ENCODE assay signal across 1 cellular context in the genomic region with DNA sequence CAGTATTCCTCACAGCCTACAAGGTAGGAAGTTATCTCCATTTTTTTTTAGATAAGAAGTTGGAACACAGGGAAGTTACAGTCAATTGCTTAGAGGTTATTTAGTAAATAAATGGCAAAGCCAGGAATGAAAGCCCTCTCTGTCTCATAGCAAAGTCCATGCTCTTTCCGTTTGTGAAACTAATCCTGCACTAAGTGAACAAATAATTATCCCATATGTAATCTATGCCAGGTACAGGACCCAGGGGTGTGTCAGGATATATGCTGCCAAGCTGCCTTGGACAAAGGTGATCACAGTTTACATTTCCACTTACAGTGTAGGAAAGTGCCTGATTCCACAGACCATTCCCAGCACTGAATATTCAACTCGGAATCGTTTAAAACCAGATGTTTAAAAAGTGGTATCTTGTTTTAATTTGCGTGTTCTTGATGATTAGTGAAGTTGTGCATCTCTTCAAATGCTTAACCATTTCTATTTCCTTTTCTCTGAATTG.
TF ChIP-seq lines count a peak whose summit lies in the region.

No MANE protein-coding gene starts in this region.

TF ChIP-seq in HepG2, 621 proteins besides CTCF, POLR2A, EP300 and RAD21 (continued from another document and continues in another):
- TF ChIP-seq, protein P1, sequence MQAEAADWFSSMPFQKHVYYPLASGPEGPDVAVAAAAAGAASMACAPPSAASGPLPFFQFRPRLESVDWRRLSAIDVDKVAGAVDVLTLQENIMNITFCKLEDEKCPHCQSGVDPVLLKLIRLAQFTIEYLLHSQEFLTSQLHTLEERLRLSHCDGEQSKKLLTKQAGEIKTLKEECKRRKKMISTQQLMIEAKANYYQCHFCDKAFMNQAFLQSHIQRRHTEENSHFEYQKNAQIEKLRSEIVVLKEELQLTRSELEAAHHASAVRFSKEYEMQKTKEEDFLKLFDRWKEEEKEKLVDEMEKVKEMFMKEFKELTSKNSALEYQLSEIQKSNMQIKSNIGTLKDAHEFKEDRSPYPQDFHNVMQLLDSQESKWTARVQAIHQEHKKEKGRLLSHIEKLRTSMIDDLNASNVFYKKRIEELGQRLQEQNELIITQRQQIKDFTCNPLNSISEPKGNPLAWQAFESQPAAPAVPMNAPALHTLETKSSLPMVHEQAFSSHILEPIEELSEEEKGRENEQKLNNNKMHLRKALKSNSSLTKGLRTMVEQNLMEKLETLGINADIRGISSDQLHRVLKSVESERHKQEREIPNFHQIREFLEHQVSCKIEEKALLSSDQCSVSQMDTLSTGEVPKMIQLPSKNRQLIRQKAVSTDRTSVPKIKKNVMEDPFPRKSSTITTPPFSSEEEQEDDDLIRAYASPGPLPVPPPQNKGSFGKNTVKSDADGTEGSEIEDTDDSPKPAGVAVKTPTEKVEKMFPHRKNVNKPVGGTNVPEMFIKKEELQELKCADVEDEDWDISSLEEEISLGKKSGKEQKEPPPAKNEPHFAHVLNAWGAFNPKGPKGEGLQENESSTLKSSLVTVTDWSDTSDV (CRISPR knock-in tag; IDR thresholded peaks at IDR 0.05): no peak
- TF ChIP-seq SIX4 (CRISPR knock-in tag; IDR thresholded peaks at IDR 0.05) (peak; percentile 54; the same call in 1 of the 2 replicates), ZNF775 (CRISPR knock-in tag; IDR thresholded peaks at IDR 0.05; ENCODE audit: borderline replicate concordance) (peak; percentile 78; the same call in 1 of the 2 replicates), ZMYM4 (CRISPR knock-in tag; IDR thresholded peaks at IDR 0.05) (peak; percentile 77), NFKBIZ (CRISPR knock-in tag; IDR thresholded peaks at IDR 0.05) (peak; percentile 72; the same call in 1 of the 2 replicates), ZNF143 (CRISPR knock-in tag; IDR thresholded peaks at IDR 0.05) (no peak), ZNF670 (CRISPR knock-in tag; IDR thresholded peaks at IDR 0.05; ENCODE audit: borderline replicate concordance) (no peak), WIZ (CRISPR knock-in tag; IDR thresholded peaks at IDR 0.05) (no peak), KLF11 (CRISPR knock-in tag; IDR thresholded peaks at IDR 0.05) (no peak), CC2D1A (CRISPR knock-in tag; IDR thresholded peaks at IDR 0.05) (no peak), ZNF329 (CRISPR knock-in tag; IDR thresholded peaks at IDR 0.05; ENCODE audit: low read depth) (no peak), TRIM24 (CRISPR knock-in tag; IDR thresholded peaks at IDR 0.05) (no peak), ONECUT2 (CRISPR knock-in tag; IDR thresholded peaks at IDR 0.05) (peak; percentile 57), ZFX (CRISPR knock-in tag; IDR thresholded peaks at IDR 0.05; ENCODE audit: low read depth) (0 out of 2 replicates have a peak, but pooled peaks have one; percentile 26), ZNF3 (CRISPR knock-in tag; IDR thresholded peaks at IDR 0.05) (no peak), NFATC3 (CRISPR knock-in tag; IDR thresholded peaks at IDR 0.05) (no peak), TAF15 (IDR thresholded peaks at IDR 0.05; ENCODE audit: low read depth, low read length, poor library complexity, severe bottlenecking) (no peak), SSRP1 (CRISPR knock-in tag; IDR thresholded peaks at IDR 0.05) (no peak; the same call in 1 of the 2 replicates), NFYB (CRISPR knock-in tag; IDR thresholded peaks at IDR 0.05) (no peak), HNRNPL (IDR thresholded peaks at IDR 0.05; ENCODE audit: low read depth, low read length) (peak; percentile 74; the same call in 1 of the 2 replicates), ZC3H4 (CRISPR knock-in tag; IDR thresholded peaks at IDR 0.05; ENCODE audit: borderline replicate concordance) (no peak), AGO1 (IDR thresholded peaks at IDR 0.05; ENCODE audit: low read depth, low read length, poor library complexity, severe bottlenecking) (no peak), SMAD9 (CRISPR knock-in tag; IDR thresholded peaks at IDR 0.05) (no peak), FOXP1 (IDR thresholded peaks at IDR 0.05) (no peak), FOXP1 (CRISPR knock-in tag; IDR thresholded peaks at IDR 0.05) (peak; percentile 89), RBFOX2 (IDR thresholded peaks at IDR 0.05; ENCODE audit: low read depth, low read length) (peak; percentile 67), SMARCE1 (IDR thresholded peaks at IDR 0.05; ENCODE audit: borderline replicate concordance) (no peak), ZFY (CRISPR knock-in tag; IDR thresholded peaks at IDR 0.05) (no peak), GPN1 (CRISPR knock-in tag; IDR thresholded peaks at IDR 0.05; ENCODE audit: borderline replicate concordance) (no peak), ZKSCAN1 (IDR thresholded peaks at IDR 0.05; ENCODE audit: low read length) (no peak), ZMYM3 (CRISPR knock-in tag; IDR thresholded peaks at IDR 0.05) (peak; percentile 34; the same call in 1 of the 2 replicates), RXRA (CRISPR knock-in tag; IDR thresholded peaks at IDR 0.05) (no peak; the same call in 1 of the 2 replicates), ASH2L (IDR thresholded peaks at IDR 0.05; ENCODE audit: insufficient read length, low read depth, low read length) (peak; percentile 61), PLRG1 (conservative IDR thresholded peaks at IDR 0.05) (no peak), ZNF570 (CRISPR knock-in tag; IDR thresholded peaks at IDR 0.05; ENCODE audit: borderline replicate concordance) (no peak), SNAPC2 (CRISPR knock-in tag; IDR thresholded peaks at IDR 0.05) (peak; percentile 19; the same call in 1 of the 2 replicates), HOXD1 (CRISPR knock-in tag; IDR thresholded peaks at IDR 0.05) (no peak), ATAD3A (CRISPR knock-in tag; IDR thresholded peaks at IDR 0.05) (no peak)
- TF ChIP-seq, protein P2, sequence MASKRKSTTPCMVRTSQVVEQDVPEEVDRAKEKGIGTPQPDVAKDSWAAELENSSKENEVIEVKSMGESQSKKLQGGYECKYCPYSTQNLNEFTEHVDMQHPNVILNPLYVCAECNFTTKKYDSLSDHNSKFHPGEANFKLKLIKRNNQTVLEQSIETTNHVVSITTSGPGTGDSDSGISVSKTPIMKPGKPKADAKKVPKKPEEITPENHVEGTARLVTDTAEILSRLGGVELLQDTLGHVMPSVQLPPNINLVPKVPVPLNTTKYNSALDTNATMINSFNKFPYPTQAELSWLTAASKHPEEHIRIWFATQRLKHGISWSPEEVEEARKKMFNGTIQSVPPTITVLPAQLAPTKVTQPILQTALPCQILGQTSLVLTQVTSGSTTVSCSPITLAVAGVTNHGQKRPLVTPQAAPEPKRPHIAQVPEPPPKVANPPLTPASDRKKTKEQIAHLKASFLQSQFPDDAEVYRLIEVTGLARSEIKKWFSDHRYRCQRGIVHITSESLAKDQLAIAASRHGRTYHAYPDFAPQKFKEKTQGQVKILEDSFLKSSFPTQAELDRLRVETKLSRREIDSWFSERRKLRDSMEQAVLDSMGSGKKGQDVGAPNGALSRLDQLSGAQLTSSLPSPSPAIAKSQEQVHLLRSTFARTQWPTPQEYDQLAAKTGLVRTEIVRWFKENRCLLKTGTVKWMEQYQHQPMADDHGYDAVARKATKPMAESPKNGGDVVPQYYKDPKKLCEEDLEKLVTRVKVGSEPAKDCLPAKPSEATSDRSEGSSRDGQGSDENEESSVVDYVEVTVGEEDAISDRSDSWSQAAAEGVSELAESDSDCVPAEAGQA (IDR thresholded peaks at IDR 0.05; ENCODE audit: low read depth): no peak; the same call in 1 of the 2 replicates
- TF ChIP-seq, protein P2 (CRISPR knock-in tag; IDR thresholded peaks at IDR 0.05; ENCODE audit: borderline replicate concordance): no peak
- TF ChIP-seq, protein P3, sequence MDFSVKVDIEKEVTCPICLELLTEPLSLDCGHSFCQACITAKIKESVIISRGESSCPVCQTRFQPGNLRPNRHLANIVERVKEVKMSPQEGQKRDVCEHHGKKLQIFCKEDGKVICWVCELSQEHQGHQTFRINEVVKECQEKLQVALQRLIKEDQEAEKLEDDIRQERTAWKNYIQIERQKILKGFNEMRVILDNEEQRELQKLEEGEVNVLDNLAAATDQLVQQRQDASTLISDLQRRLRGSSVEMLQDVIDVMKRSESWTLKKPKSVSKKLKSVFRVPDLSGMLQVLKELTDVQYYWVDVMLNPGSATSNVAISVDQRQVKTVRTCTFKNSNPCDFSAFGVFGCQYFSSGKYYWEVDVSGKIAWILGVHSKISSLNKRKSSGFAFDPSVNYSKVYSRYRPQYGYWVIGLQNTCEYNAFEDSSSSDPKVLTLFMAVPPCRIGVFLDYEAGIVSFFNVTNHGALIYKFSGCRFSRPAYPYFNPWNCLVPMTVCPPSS (IDR thresholded peaks at IDR 0.05): no peak
- TF ChIP-seq, protein P4, sequence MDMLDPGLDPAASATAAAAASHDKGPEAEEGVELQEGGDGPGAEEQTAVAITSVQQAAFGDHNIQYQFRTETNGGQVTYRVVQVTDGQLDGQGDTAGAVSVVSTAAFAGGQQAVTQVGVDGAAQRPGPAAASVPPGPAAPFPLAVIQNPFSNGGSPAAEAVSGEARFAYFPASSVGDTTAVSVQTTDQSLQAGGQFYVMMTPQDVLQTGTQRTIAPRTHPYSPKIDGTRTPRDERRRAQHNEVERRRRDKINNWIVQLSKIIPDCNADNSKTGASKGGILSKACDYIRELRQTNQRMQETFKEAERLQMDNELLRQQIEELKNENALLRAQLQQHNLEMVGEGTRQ (IDR thresholded peaks at IDR 0.05; ENCODE audit: low read depth, low read length): no peak
- TF ChIP-seq, protein P4 (CRISPR knock-in tag; IDR thresholded peaks at IDR 0.05; ENCODE audit: borderline replicate concordance): no peak
- TF ChIP-seq, protein P5, sequence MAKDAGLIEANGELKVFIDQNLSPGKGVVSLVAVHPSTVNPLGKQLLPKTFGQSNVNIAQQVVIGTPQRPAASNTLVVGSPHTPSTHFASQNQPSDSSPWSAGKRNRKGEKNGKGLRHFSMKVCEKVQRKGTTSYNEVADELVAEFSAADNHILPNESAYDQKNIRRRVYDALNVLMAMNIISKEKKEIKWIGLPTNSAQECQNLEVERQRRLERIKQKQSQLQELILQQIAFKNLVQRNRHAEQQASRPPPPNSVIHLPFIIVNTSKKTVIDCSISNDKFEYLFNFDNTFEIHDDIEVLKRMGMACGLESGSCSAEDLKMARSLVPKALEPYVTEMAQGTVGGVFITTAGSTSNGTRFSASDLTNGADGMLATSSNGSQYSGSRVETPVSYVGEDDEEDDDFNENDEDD (CRISPR knock-in tag; IDR thresholded peaks at IDR 0.05; ENCODE audit: borderline replicate concordance): no peak
- TF ChIP-seq, protein P6, sequence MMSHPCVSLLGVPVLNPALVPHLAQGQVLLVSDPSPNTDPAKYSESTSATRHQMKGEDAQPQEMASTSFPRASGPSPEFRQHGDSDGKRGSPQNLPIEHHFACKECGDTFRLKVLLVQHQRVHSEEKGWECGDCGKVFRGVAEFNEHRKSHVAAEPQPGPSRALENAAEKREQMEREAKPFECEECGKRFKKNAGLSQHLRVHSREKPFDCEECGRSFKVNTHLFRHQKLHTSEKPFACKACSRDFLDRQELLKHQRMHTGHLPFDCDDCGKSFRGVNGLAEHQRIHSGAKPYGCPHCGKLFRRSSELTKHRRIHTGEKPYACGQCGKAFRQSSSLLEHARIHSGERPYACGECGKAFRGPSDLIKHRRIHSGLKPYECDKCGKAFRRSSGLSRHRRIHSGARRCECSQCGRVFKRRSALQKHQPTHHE (CRISPR knock-in tag; IDR thresholded peaks at IDR 0.05; ENCODE audit: borderline replicate concordance): no peak
- TF ChIP-seq, protein P7, sequence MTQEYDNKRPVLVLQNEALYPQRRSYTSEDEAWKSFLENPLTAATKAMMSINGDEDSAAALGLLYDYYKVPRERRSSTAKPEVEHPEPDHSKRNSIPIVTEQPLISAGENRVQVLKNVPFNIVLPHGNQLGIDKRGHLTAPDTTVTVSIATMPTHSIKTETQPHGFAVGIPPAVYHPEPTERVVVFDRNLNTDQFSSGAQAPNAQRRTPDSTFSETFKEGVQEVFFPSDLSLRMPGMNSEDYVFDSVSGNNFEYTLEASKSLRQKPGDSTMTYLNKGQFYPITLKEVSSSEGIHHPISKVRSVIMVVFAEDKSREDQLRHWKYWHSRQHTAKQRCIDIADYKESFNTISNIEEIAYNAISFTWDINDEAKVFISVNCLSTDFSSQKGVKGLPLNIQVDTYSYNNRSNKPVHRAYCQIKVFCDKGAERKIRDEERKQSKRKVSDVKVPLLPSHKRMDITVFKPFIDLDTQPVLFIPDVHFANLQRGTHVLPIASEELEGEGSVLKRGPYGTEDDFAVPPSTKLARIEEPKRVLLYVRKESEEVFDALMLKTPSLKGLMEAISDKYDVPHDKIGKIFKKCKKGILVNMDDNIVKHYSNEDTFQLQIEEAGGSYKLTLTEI (CRISPR knock-in tag; conservative IDR thresholded peaks at IDR 0.05): no peak
- TF ChIP-seq, protein P8, sequence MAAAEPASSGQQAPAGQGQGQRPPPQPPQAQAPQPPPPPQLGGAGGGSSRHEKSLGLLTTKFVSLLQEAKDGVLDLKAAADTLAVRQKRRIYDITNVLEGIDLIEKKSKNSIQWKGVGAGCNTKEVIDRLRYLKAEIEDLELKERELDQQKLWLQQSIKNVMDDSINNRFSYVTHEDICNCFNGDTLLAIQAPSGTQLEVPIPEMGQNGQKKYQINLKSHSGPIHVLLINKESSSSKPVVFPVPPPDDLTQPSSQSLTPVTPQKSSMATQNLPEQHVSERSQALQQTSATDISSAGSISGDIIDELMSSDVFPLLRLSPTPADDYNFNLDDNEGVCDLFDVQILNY (CRISPR knock-in tag; conservative IDR thresholded peaks at IDR 0.05): no peak
- TF ChIP-seq, protein P9, sequence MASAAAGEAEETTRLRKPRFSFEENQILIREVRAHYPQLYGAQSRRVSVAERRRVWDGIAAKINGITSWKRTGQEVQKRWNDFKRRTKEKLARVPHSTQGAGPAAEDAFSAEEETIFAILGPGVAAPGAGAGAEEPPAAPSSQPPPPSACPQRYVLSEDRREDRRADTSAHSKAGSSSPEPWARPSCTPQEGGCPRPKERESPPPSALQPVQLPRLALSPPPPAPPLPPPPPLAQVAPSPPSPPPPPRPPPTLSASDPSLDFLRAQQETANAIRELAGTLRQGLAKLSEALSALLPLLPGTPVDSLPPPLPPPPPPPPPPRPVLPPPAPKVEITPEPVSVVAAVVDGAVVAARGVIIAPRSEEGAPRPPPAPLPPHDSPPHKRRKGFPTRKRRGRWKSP (CRISPR knock-in tag; IDR thresholded peaks at IDR 0.05): no peak; the same call in 1 of the 2 replicates
